In the genomic region with DNA sequence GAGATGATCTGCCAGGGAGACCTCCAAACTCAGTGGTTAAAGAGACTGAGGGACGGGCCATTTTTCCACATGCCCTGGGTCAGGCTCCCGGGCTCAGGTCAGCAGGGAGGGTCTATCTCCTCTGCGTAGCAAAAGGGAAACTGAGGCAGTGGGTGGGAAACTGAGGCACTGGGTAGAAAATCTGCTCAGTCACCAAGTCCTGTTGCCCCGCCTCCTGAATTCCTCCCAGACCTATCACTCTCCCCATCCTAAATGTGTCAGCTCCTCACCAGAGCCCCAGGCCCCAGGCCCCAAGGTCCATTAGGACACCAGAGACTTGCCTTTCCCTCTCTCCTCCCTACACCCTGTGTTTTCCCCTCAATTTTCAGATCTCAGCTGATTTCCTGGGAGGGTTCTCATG, we compare ENCODE assay signal across 11 cellular contexts. TPM values are rescaled to one million over a fixed set of nuclear protein-coding genes. Genes with fewer than 3 reads are reported as not detected.
A peak's percentile ranks its signal among the peaks of the same experiment; 100 is the strongest.
DNase-seq lines count a peak whose midpoint lies in the region; ATAC-seq and TF ChIP-seq lines count a peak whose summit lies in the region.
"Had no signal": no experiment of that assay in that cellular context is flagged by ENCODE, and none has a peak within 500 bp of the region (broad histone marks: within the 10 kb centered on the region; RNA-seq: fewer than 3 reads in every experiment).

No MANE protein-coding gene starts in this region.

- H3K36me3 ChIP-seq in DND-41 (ENCODE audit: insufficient read depth, low read length) (peaks cover 57% of the 10 kb centered on the region), Peyer's patch (peaks cover 0 to 13% (median 0%) of the 10 kb centered on the region in 3 donors)

- H3K27me3 Mint-ChIP-seq in central memory CD8-positive, alpha-beta T cell = no peaks in the 10 kb centered on the region
- H3K27me3 Mint-ChIP-seq in progenitor cell of endocrine pancreas = no peaks in the 10 kb centered on the region

- H3K9me3 ChIP-seq in DND-41 (ENCODE audit: insufficient read depth, low read length, severe bottlenecking) (no peaks in the 10 kb centered on the region), Peyer's patch (no peaks in the 10 kb centered on the region)

- TF ChIP-seq CTCF in DND-41 (IDR thresholded peaks at IDR 0.05; ENCODE audit: borderline replicate concordance, extremely low read depth, low read length, poor library complexity, severe bottlenecking) (no peak), Peyer's patch (IDR thresholded peaks at IDR 0.05) (no peak), progenitor cell of endocrine pancreas (IDR thresholded peaks at IDR 0.05; ENCODE audit: unreplicated experiment) (no peak), coronary artery (IDR thresholded peaks at IDR 0.05) (no peak)

- H3K4me2 ChIP-seq in DND-41 (ENCODE audit: insufficient read depth, low read length) = peak overlapping the region; percentile 97

- ATAC-seq in DND-41 (ENCODE audit: insufficient read depth, low read depth) = no peak
- ATAC-seq in central memory CD8-positive, alpha-beta T cell (replicated peaks; ENCODE audit: extremely low read depth, poor library complexity, severe bottlenecking) = no peak

- no peaks in the 10 kb centered on the region for H3K9me3 Mint-ChIP-seq in central memory CD8-positive, alpha-beta T cell
- H3K9me3 Mint-ChIP-seq in progenitor cell of endocrine pancreas (ENCODE audit: low read depth) = no peaks in the 10 kb centered on the region

- DNase-seq in DND-41 (peak; percentile 4), Peyer's patch (peak in 2 of 3 donors; percentile 15 to 37), progenitor cell of endocrine pancreas (ENCODE audit: low spot score, unreplicated experiment) (peak; percentile 5), NCI-H748 treated with DMSO at 0.1 percent for 48 hours (lab: John Stamatoyannopoulos, UW) (no peak), coronary artery (ENCODE audit: low spot score) (no peak), H4 (ENCODE audit: low spot score) (no peak), NCI-H1436 treated with DMSO at 0.1 percent for 48 hours (lab: John Stamatoyannopoulos, UW) (no peak)
- no peak for DNase-seq in central memory CD8-positive, alpha-beta T cell (ENCODE audit: low spot score in 2 of 2)
- DNase-seq: DMS 273 treated with DMSO at 0.1 percent for 48 hours, mammary epithelial cell had no signal

- H3K4me3 ChIP-seq in DND-41 (ENCODE audit: low read depth in 1 of 2, low read length in 2 of 2) (no peak overlapping the region), Peyer's patch (no peak overlapping the region), coronary artery (no peak overlapping the region)

- peaks cover 5% of the 10 kb centered on the region for H4K20me1 ChIP-seq in DND-41 (ENCODE audit: insufficient read depth, low read length)

- no peak overlapping the region for H2AFZ ChIP-seq in DND-41 (ENCODE audit: low read depth, low read length)

- H3K4me1 ChIP-seq in DND-41 (ENCODE audit: insufficient read depth, low read length) (peaks cover 52% of the 10 kb centered on the region), Peyer's patch (peaks cover 0 to 36% (median 14%) of the 10 kb centered on the region in 4 donors)

- H3K4me1 Mint-ChIP-seq in central memory CD8-positive, alpha-beta T cell = peaks cover 31% of the 10 kb centered on the region
- peaks cover 17% of the 10 kb centered on the region for H3K4me1 Mint-ChIP-seq in progenitor cell of endocrine pancreas (ENCODE audit: low read depth)

- H3K27ac Mint-ChIP-seq in central memory CD8-positive, alpha-beta T cell (ENCODE audit: low read depth) = peak overlapping the region; percentile 93
- H3K27ac Mint-ChIP-seq in progenitor cell of endocrine pancreas = no peak overlapping the region

- 0 out of 2 replicates have a peak overlapping the region, but pooled peaks have one; percentile 1 for H3K9ac ChIP-seq in DND-41 (ENCODE audit: low read depth, low read length)

- no peak for TF ChIP-seq POLR2A in Peyer's patch (IDR thresholded peaks at IDR 0.05)

- H3K36me3 Mint-ChIP-seq in central memory CD8-positive, alpha-beta T cell (ENCODE audit: insufficient read depth) = peaks cover 12% of the 10 kb centered on the region
- H3K36me3 Mint-ChIP-seq in progenitor cell of endocrine pancreas (ENCODE audit: insufficient read depth) = peaks cover 4% of the 10 kb centered on the region

- H3K27me3 ChIP-seq in DND-41 (ENCODE audit: insufficient read depth, low read length, poor library complexity) (no peaks in the 10 kb centered on the region), Peyer's patch (no peaks in the 10 kb centered on the region)

- H3K79me2 ChIP-seq in DND-41 (ENCODE audit: insufficient read depth, low read length) = peaks cover 53% of the 10 kb centered on the region

- H3K27ac ChIP-seq in DND-41 (ENCODE audit: low read length) (no peak overlapping the region), Peyer's patch (peak overlapping the region in 1 of 4 donors; percentile 25), coronary artery (peak overlapping the region in 1 of 2 donors; percentile 35)

- peak overlapping the region; percentile 91 for H3K4me3 Mint-ChIP-seq in central memory CD8-positive, alpha-beta T cell
- no peak overlapping the region for H3K4me3 Mint-ChIP-seq in progenitor cell of endocrine pancreas (ENCODE audit: low read depth)

RNA-seq across cellular contexts. Expression of a gene that starts 2.4 kb away (rescaled TPM):
- total RNA-seq in Peyer's patch (10 to 100 TPM; 12.7 to 26.4 (median 18.2) TPM), progenitor cell of endocrine pancreas (59.7 and 63.1 TPM in 2 replicates)
- total RNA-seq in H4 (2014; rRNA removed; shearing (Covaris generic)) = 210 and 214 TPM in 2 replicates

RNA-seq across cellular contexts. Expression of a gene that starts 15.4 kb away (rescaled TPM):
- total RNA-seq in Peyer's patch (10 to 100 TPM in 3 of 4 donors, not detected in 1; 24.6 to 43.4 (median 38.5) TPM), progenitor cell of endocrine pancreas (46.3 and 55.3 TPM in 2 replicates)
- 57.7 and 71.5 TPM in 2 replicates for total RNA-seq in H4 (2014; rRNA removed; shearing (Covaris generic))

RNA-seq across cellular contexts. Expression of a gene that starts 15.5 kb away (rescaled TPM):
- total RNA-seq in Peyer's patch (100 to 1,000 TPM; 306 to 519 (median 393) TPM), progenitor cell of endocrine pancreas (1,546 and 1,552 TPM in 2 replicates)
- 318 and 344 TPM in 2 replicates for total RNA-seq in H4 (2014; rRNA removed; shearing (Covaris generic))

RNA-seq across cellular contexts. Expression of a gene that starts 37.3 kb away (rescaled TPM):
- total RNA-seq in Peyer's patch (10 to 100 TPM in 1 of 4 donors, 1 to 10 TPM in 3; 3.0 to 16.5 (median 7.8) TPM), progenitor cell of endocrine pancreas (0.36 and 0.91 TPM in 2 replicates)
- total RNA-seq in H4 (2014; rRNA removed; shearing (Covaris generic)) = 0.04 and 0.12 TPM in 2 replicates
- total RNA-seq: HT1080 had no signal

RNA-seq across cellular contexts. Expression of a gene that starts 58.2 kb away (rescaled TPM):
- 10 to 100 TPM; 22.6 to 82.1 (median 29.9) TPM for total RNA-seq in Peyer's patch
- 0.77 and 1.1 TPM in 2 replicates for total RNA-seq in progenitor cell of endocrine pancreas
- total RNA-seq in H4 (2014; rRNA removed; shearing (Covaris generic)) = 0.19 TPM in 1 of 2 replicates, not detected in the other
- total RNA-seq: HT1080 had no signal

Comparison
In these comparisons a context has a peak if more than half of its experiments do, and no peak if none do; other contexts are left out.
1. DNase-seq: peak in DND-41 (single experiment), Peyer's patch (2 of 3) and progenitor cell of endocrine pancreas (single experiment); none in central memory CD8-positive, alpha-beta T cell (0 of 2), NCI-H748 treated with DMSO at 0.1 percent for 48 hours (single experiment), coronary artery (single experiment), H4 (single experiment) and NCI-H1436 treated with DMSO at 0.1 percent for 48 hours (single experiment).